Comparison of ENCODE assay signal across 8 cellular contexts in genomic region chr15:94119923-94120775, GRCh38.
DNase-seq lines count a peak whose midpoint lies in the region; ATAC-seq and TF ChIP-seq lines count a peak whose summit lies in the region.

No MANE protein-coding gene starts in this region.

- H3K27me3 Mint-ChIP-seq in activated CD8-positive, alpha-beta T cell treated with anti-CD3 and anti-CD28 coated beads for 36 hours = no peaks in the 10 kb centered on the region

- POLR2A ChIA-PET in activated CD8-positive, alpha-beta T cell treated with anti-CD3 and anti-CD28 coated beads for 36 hours (lab: Charles Lee) = interaction anchor here (0.9 kb wide), 1 partner anchor 17 kb away, joined by 3 read pairs; no protein-coding TSS in a partner anchor

- no peaks in the 10 kb centered on the region for H3K36me3 ChIP-seq in neuron (ENCODE audit: insufficient read depth, low read length)

- H3K4me3 ChIP-seq in fibroblast of the aortic adventitia (ENCODE audit: low read depth, low read length) = no peak overlapping the region
- no peak overlapping the region for H3K4me3 ChIP-seq in neuron (ENCODE audit: low read length)

- H2AFZ ChIP-seq in neuron (ENCODE audit: low read depth, low read length) = peak overlapping the region; percentile 41

- CTCF ChIA-PET in activated CD8-positive, alpha-beta T cell treated with anti-CD3 and anti-CD28 coated beads for 36 hours (lab: Charles Lee) = interaction anchor here (0.6 to 1.8 kb wide), 30 partner anchors 11 to 1100 kb away, joined by 3 to 29 read pairs (median 4); partner anchors contain the start of gene RGMA

- in situ Hi-C loops in G401 (cut with HindIII; ENCODE audit: low sequenced_read_pairs) = no loop called here

- no peaks in the 10 kb centered on the region for H3K4me1 Mint-ChIP-seq in activated CD8-positive, alpha-beta T cell treated with anti-CD3 and anti-CD28 coated beads for 36 hours (ENCODE audit: low read depth)

- no peaks in the 10 kb centered on the region for H3K36me3 Mint-ChIP-seq in activated CD8-positive, alpha-beta T cell treated with anti-CD3 and anti-CD28 coated beads for 36 hours (ENCODE audit: low read depth)

- H3K4me1 ChIP-seq in neuron (ENCODE audit: insufficient read depth, low read length) = peaks cover 9% of the 10 kb centered on the region

- H3K27ac Mint-ChIP-seq in activated CD8-positive, alpha-beta T cell treated with anti-CD3 and anti-CD28 coated beads for 36 hours = no peak overlapping the region

- TF ChIP-seq CTCF in activated CD8-positive, alpha-beta T cell treated with anti-CD3 and anti-CD28 coated beads for 36 hours (IDR thresholded peaks at IDR 0.05) = peak; percentile 85
- TF ChIP-seq CTCF in fibroblast of the aortic adventitia (IDR thresholded peaks at IDR 0.05; ENCODE audit: insufficient read depth, low read length) = peak; percentile 94

- no peaks in the 10 kb centered on the region for H3K27me3 ChIP-seq in neuron (ENCODE audit: insufficient read depth, low read length)

- ATAC-seq in GM21526 (IDR thresholded peaks at IDR 0.05; ENCODE audit: low FRiP score, unreplicated experiment) = peak; percentile 100
- peak; percentile 100 for ATAC-seq in activated CD8-positive, alpha-beta T cell treated with anti-CD3 and anti-CD28 coated beads for 36 hours

- intact Hi-C loops in activated CD8-positive, alpha-beta T cell treated with anti-CD3 and anti-CD28 coated beads for 36 hours (cut with micrococcal nuclease) = no loop called here

- H3K9me3 ChIP-seq in neuron (ENCODE audit: low read length) = peaks cover 2% of the 10 kb centered on the region

- H3K4me3 Mint-ChIP-seq in activated CD8-positive, alpha-beta T cell treated with anti-CD3 and anti-CD28 coated beads for 36 hours = no peak overlapping the region

- DNase-seq in G401 (ENCODE audit: low spot score) = peak; percentile 64
- peak; percentile 28 for DNase-seq in HS-5 (ENCODE audit: low read depth)
- peak; percentile 89 for DNase-seq in NCI-H82 (lab: John Stamatoyannopoulos, UW)
- peak; percentile 70 for DNase-seq in activated CD8-positive, alpha-beta T cell treated with anti-CD3 and anti-CD28 coated beads for 36 hours
- DNase-seq in fibroblast of the aortic adventitia (ENCODE audit: low read depth) = peak; percentile 96
- no peak for DNase-seq in 8988T

- H3K9me3 Mint-ChIP-seq in activated CD8-positive, alpha-beta T cell treated with anti-CD3 and anti-CD28 coated beads for 36 hours = no peaks in the 10 kb centered on the region
